Comparison of ENCODE assay signal across 15 cellular contexts in the genomic region with DNA sequence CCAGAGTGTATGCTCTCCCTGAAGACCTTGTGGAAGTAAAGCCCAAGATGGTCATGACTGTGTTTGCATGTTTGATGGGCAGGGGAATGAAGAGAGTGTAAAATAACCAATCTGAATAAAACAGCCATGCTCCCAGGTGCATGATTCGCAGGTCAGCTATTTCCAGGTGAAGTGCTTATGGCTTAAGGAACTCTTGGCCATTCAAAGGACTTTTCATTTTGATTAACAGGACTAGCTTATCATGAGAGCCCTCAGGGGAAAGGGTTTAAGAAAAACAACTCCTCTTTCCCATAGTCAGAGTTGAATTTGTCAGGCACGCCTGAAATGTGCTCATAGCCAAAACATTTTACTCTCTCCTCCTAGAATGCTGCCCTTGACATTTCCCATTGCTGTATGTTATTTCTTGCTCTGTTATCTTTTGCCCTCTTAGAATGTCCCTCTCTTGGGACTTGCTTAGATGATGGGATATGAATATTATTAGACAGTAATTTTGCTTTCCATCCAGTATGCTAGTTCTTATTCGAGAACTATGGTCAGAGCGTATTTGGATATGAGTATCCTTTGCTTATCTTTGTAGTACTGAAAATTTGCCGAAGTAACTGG.
DNase-seq lines count a peak whose midpoint lies in the region; ATAC-seq and TF ChIP-seq lines count a peak whose summit lies in the region.
"Had no signal": no experiment of that assay in that cellular context is flagged by ENCODE, and none has a peak within 500 bp of the region (broad histone marks: within the 10 kb centered on the region; RNA-seq: fewer than 3 reads in every experiment).

No MANE protein-coding gene starts in this region.

- no peak overlapping the region for H3T11ph ChIP-seq in H9 (ENCODE audit: low read length)

- no peaks in the 10 kb centered on the region for H3K79me1 ChIP-seq in H9 (ENCODE audit: insufficient read depth, low read depth, low read length, poor library complexity, severe bottlenecking)

- H3K4me3 Mint-ChIP-seq in H9 (no peak overlapping the region), osteocyte (ENCODE audit: unreplicated experiment) (no peak overlapping the region)

- H2AK5ac ChIP-seq in H9 (ENCODE audit: insufficient read length, low read length) = no peak overlapping the region

- H3K9ac ChIP-seq in H9 (ENCODE audit: extremely low read depth, insufficient read length, low read length) = no peak overlapping the region

- DNase-seq in H9 (peak; percentile 41), astrocyte of the hippocampus (ENCODE audit: low read depth, low spot score) (peak; percentile 18), right cardiac atrium (no peak), osteocyte (ENCODE audit: extremely low spot score, unreplicated experiment) (no peak), A172 (ENCODE audit: low spot score) (no peak), SHP77 (lab: John Stamatoyannopoulos, UW) (no peak)
- DNase-seq in stimulated activated naive CD8-positive, alpha-beta T cell treated with anti-CD3 and anti-CD28 coated beads, Interleukin-15, Interleukin-2, amounts not matched to agents 100 U/mL and 50 U/mL, for 24 hours = no peak
- DNase-seq: activated naive CD4-positive, alpha-beta T cell treated with anti-CD3 and anti-CD28 coated beads, Interleukin-2, amount 50 U/mL, for 16 hours; activated T-cell treated with anti-CD3 and anti-CD28 coated beads, Interleukin-2, amount 50 U/mL, for 1 hour; BE2C; NCI-H2107; NCI-H748 treated with DMSO at 0.1 percent for 48 hours; right lobe of liver had no signal

- no peaks in the 10 kb centered on the region for H3K9me3 ChIP-seq in H9 (ENCODE audit: control insufficient read depth, low read depth, low read length)
- no peaks in the 10 kb centered on the region for H3K9me3 ChIP-seq in right cardiac atrium (ENCODE audit: control insufficient read depth, low read length)
- H3K9me3 ChIP-seq: BE2C, right lobe of liver, suprapubic skin had no signal

- TF ChIP-seq CTCF in H9 (conservative IDR thresholded peaks at IDR 0.05) (no peak), osteocyte (IDR thresholded peaks at IDR 0.05) (no peak)

- no peak overlapping the region for H3K14ac ChIP-seq in H9 (ENCODE audit: insufficient read depth, low read length)

- H3K79me2 ChIP-seq in H9 (ENCODE audit: insufficient read depth, low read length) = no peaks in the 10 kb centered on the region

- no peak overlapping the region for H2BK5ac ChIP-seq in H9 (ENCODE audit: insufficient read length, low read length)

- H3K27me3 ChIP-seq in H9 (ENCODE audit: insufficient read depth, low read length) (no peaks in the 10 kb centered on the region), right cardiac atrium (ENCODE audit: control insufficient read depth, insufficient read depth) (no peaks in the 10 kb centered on the region)
- H3K27me3 ChIP-seq: BE2C, right lobe of liver, suprapubic skin had no signal

- no peak overlapping the region for H4K91ac ChIP-seq in H9 (ENCODE audit: insufficient read length, low read depth, low read length)

- peaks cover 2% of the 10 kb centered on the region; the same call in 1 of the 2 replicates for H3K4me1 ChIP-seq in H9 (ENCODE audit: insufficient read depth, low read length)
- no peaks in the 10 kb centered on the region for H3K4me1 ChIP-seq in right cardiac atrium (ENCODE audit: control insufficient read depth, insufficient read depth, low read length)
- H3K4me1 ChIP-seq: BE2C, right lobe of liver, suprapubic skin had no signal

- H2BK20ac ChIP-seq in H9 (ENCODE audit: low read depth, low read length, poor library complexity, severe bottlenecking) = no peak overlapping the region

- ATAC-seq in right cardiac atrium (peak in 1 of 2 donors; percentile 23), GM18870 (IDR thresholded peaks at IDR 0.05; ENCODE audit: unreplicated experiment) (no peak)
- ATAC-seq in stimulated activated naive CD8-positive, alpha-beta T cell treated with anti-CD3 and anti-CD28 coated beads, Interleukin-15, Interleukin-2, amounts not matched to agents 100 U/mL and 50 U/mL, for 24 hours = no peak
- ATAC-seq: right lobe of liver had no signal

- H2BK120ac ChIP-seq in H9 (ENCODE audit: low read depth, low read length, poor library complexity, severe bottlenecking) = no peak overlapping the region

- no peak overlapping the region for H2BK15ac ChIP-seq in H9 (ENCODE audit: low read depth, low read length)

- no peaks in the 10 kb centered on the region for H4K20me1 ChIP-seq in H9 (ENCODE audit: control insufficient read depth, insufficient read depth, insufficient read length)

- peak overlapping the region; percentile 95 to 97 (median 96); a peak in 6 of 7 replicates for H3K27ac Mint-ChIP-seq in H9
- H3K27ac Mint-ChIP-seq in osteocyte (ENCODE audit: unreplicated experiment) = peak overlapping the region; percentile 95

- H3K23ac ChIP-seq in H9 (ENCODE audit: insufficient read length, low read depth, low read length) = no peak overlapping the region

- H3K4me2 ChIP-seq in H9 (ENCODE audit: insufficient read depth, insufficient read length, low read length) = no peak overlapping the region

- H3K27me3 Mint-ChIP-seq in H9 (ENCODE audit: low read depth) (no peaks in the 10 kb centered on the region), osteocyte (ENCODE audit: unreplicated experiment) (no peaks in the 10 kb centered on the region)

- intact Hi-C loops in right cardiac atrium (cut with DNase I) = loop anchor here in 2 of 4 donors (10.0 kb wide), 2 partner anchors 75 to 325 kb away; no protein-coding TSS in a partner anchor

- no peak overlapping the region for H3K4ac ChIP-seq in H9 (ENCODE audit: low read depth, low read length)

- no peak overlapping the region for H3K56ac ChIP-seq in H9 (ENCODE audit: insufficient read length, low read depth, low read length)

- H4K8ac ChIP-seq in H9 (replicated peaks; ENCODE audit: insufficient read length, low read depth, low read length) = no peak overlapping the region

- WGBS in H9 (ENCODE audit: extremely low coverage, insufficient read length, low lambda C conversion rate) = no CpG with 5 or more reads among the region's 5 CpGs
- WGBS in right cardiac atrium = 43% methylated on average over 5 of the region's 5 CpGs

- H2BK12ac ChIP-seq in H9 (ENCODE audit: insufficient read length, low read depth, low read length) = peak overlapping the region; percentile 87

- H4K5ac ChIP-seq in H9 (ENCODE audit: insufficient read length, low read depth, low read length) = no peak overlapping the region

- H3K9me3 Mint-ChIP-seq in H9 (no peaks in the 10 kb centered on the region), osteocyte (ENCODE audit: unreplicated experiment) (no peaks in the 10 kb centered on the region)

- H3K36me3 Mint-ChIP-seq in H9 (ENCODE audit: insufficient read depth in 1 of 3, low read depth in 3 of 3) = peaks cover 34 to 79% (median 67%) of the 10 kb centered on the region in 3 experiments
- H3K36me3 Mint-ChIP-seq in osteocyte (ENCODE audit: unreplicated experiment) = peaks cover 66% of the 10 kb centered on the region

- H3K4me1 Mint-ChIP-seq in H9 = peaks cover 32 to 34% of the 10 kb centered on the region in 2 experiments
- peaks cover 34% of the 10 kb centered on the region for H3K4me1 Mint-ChIP-seq in osteocyte (ENCODE audit: unreplicated experiment)

- H2AFZ ChIP-seq in H9 (ENCODE audit: low read length) = no peak overlapping the region

- H3K27ac ChIP-seq in H9 (ENCODE audit: insufficient read length, low read depth, low read length) = peak overlapping the region; percentile 86
- H3K27ac ChIP-seq in right cardiac atrium (ENCODE audit: low read length) = peak overlapping the region; percentile 27
- H3K27ac ChIP-seq: right lobe of liver, suprapubic skin had no signal

- no peaks in the 10 kb centered on the region for H3K23me2 ChIP-seq in H9 (ENCODE audit: insufficient read length, low read depth, low read length, poor library complexity, severe bottlenecking)

- no peak overlapping the region for H3K4me3 ChIP-seq in right cardiac atrium (ENCODE audit: low read length)
- H3K4me3 ChIP-seq: right lobe of liver, suprapubic skin had no signal

- H3K18ac ChIP-seq in H9 (ENCODE audit: insufficient read length, low read depth, low read length) = no peak overlapping the region

Comparison
In these comparisons a context has a peak if more than half of its experiments do, and no peak if none do; other contexts are left out.
1. DNase-seq: peak in H9 (single experiment) and astrocyte of the hippocampus (single experiment); none in right cardiac atrium (0 of 3), osteocyte (single experiment), A172 (single experiment), stimulated activated naive CD8-positive, alpha-beta T cell treated with anti-CD3 and anti-CD28 coated beads, Interleukin-15, Interleukin-2, amounts not matched to agents 100 U/mL and 50 U/mL, for 24 hours (single experiment) and SHP77 (0 of 2).